ENCODE assay signal across 8 cellular contexts in the genomic region with DNA sequence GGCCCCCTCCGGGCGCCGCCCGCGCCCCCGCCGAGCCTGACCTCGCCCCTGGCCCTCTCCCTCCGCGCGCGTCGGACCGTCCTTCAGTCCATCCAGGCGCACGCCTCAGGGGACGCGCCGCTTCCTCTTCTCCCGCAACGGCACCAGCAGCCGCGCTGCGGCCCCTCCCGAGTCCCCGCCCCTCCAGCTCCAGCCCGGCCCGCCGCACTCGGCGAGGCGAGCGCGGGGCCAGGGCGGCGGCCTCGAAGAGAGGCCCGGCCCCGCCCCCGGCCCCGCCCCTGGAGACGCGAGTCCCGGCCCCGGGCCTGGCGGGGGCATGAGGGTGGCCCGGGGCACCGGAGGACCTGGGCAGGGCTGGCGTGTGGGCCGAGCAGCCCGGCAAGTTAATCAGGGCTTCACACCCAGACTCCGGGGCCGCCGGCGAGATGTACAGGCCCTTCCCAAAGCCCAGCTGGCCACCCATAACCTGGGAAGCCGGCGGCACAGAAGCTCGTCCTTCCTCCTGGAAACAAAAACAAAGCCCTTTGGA. TPM values are rescaled to one million over a fixed set of nuclear protein-coding genes. Genes with fewer than 3 reads are reported as not detected.
DNase-seq lines count a peak whose midpoint lies in the region; ATAC-seq, FAIRE-seq and TF ChIP-seq lines count a peak whose summit lies in the region.

Gene IGSF3 (minus strand): TSS at position 157 of the 529 bp plus-strand sequence. CDS start 1,407 bp downstream, outside the sequence.

- H3K9me3 ChIP-seq in ovary, result no peaks in the 10 kb centered on the region

- intact Hi-C loops in ovary (cut with DNase I), result no loop called here

- peak; percentile 52 for DNase-seq in GM12865 (ENCODE audit: low read depth)
- DNase-seq in HT-29 (ENCODE audit: low spot score), result peak; percentile 68
- DNase-seq in RPMI7951 (ENCODE audit: low read depth), result peak; percentile 86
- peak; percentile 83 for DNase-seq in activated effector memory CD4-positive, alpha-beta T cell treated with anti-CD3 and anti-CD28 coated beads, Interleukin-2, amount 50 U/mL, for 16 hours
- peak; percentile 86 for DNase-seq in glutamatergic neuron
- DNase-seq in ovary, result peak; percentile 25 to 53 (median 33)
- DNase-seq in urothelium cell line (ENCODE audit: low spot score), result peak; percentile 88

- TF ChIP-seq POLR2A in ovary (IDR thresholded peaks at IDR 0.05), result no peak

- peaks cover 9% of the 10 kb centered on the region for H3K9me3 Mint-ChIP-seq in glutamatergic neuron (ENCODE audit: unreplicated experiment)

- TF ChIP-seq EP300 in ovary (IDR thresholded peaks at IDR 0.05), result no peak

- H3K27ac ChIP-seq in ovary, result no peak within 1 kb of the TSS

- H3K4me3 ChIP-seq in GM12865 (ENCODE audit: low read depth, low read length) (peak within 1 kb of the TSS; percentile 57), ovary (peak within 1 kb of the TSS; percentile 52)

- H3K27me3 Mint-ChIP-seq in glutamatergic neuron (ENCODE audit: unreplicated experiment), result peaks cover 10% of the 10 kb centered on the region

- peaks cover 4% of the 10 kb centered on the region for H3K4me1 ChIP-seq in ovary (ENCODE audit: insufficient read depth)

- H3K27me3 ChIP-seq in ovary, result no peaks in the 10 kb centered on the region

- no peak for ATAC-seq in HG03457 (IDR thresholded peaks at IDR 0.05; ENCODE audit: unreplicated experiment)

- peaks cover 7% of the 10 kb centered on the region for H3K36me3 Mint-ChIP-seq in glutamatergic neuron (ENCODE audit: unreplicated experiment)

- H3K4me1 Mint-ChIP-seq in glutamatergic neuron (ENCODE audit: low read depth, unreplicated experiment), result peaks cover 42% of the 10 kb centered on the region

- peak within 1 kb of the TSS; percentile 90 for H3K4me3 Mint-ChIP-seq in glutamatergic neuron (ENCODE audit: unreplicated experiment)

- 1 to 2% (median 2%) methylated on average over 33 to 58 of the region's 58 CpGs for WGBS in ovary, 3 donors

- H3K27ac Mint-ChIP-seq in glutamatergic neuron (ENCODE audit: unreplicated experiment), result peak within 1 kb of the TSS; percentile 89

- no peaks in the 10 kb centered on the region for H3K36me3 ChIP-seq in ovary

- peak; percentile 9 for FAIRE-seq in urothelium cell line (lab: Jason Lieb, UNC)

- TF ChIP-seq CTCF in GM12865 (IDR thresholded peaks at IDR 0.05; ENCODE audit: insufficient read depth, low read depth, low read length, missing control alignments), result no peak
- no peak for TF ChIP-seq CTCF in glutamatergic neuron (IDR thresholded peaks at IDR 0.05; ENCODE audit: partially characterized antibody, unreplicated experiment)
- no peak for TF ChIP-seq CTCF in ovary (IDR thresholded peaks at IDR 0.05)

RNA-seq across cellular contexts. Expression of gene IGSF3, which starts in this region (rescaled TPM):
- total RNA-seq in HT-29 (2014; rRNA removed; shearing (Covaris generic)), result 27.2 and 31.0 TPM in 2 replicates
- 39.8 and 41.8 TPM in 2 replicates for total RNA-seq in RPMI7951 (2014; rRNA removed; shearing (Covaris generic))
- total RNA-seq in glutamatergic neuron (ENCODE audit: unreplicated experiment), result 110 TPM
- total RNA-seq in ovary, result 1 to 10 TPM in 4 of 7 donors, under 1 TPM in 3; 0.38 to 2.0 (median 1.0) TPM
- polyA plus RNA-seq in ovary, result 1 to 10 TPM in 1 of 2 donors, under 1 TPM in 1; 0.63 to 2.1 TPM

Comparison
In these comparisons a context has a peak if more than half of its experiments do, and no peak if none do; other contexts are left out.
1. DNase-seq: peak in every context shown above with its lines; median percentile 88 in urothelium cell line; 86 in RPMI7951; 86 in glutamatergic neuron; 83 in activated effector memory CD4-positive, alpha-beta T cell treated with anti-CD3 and anti-CD28 coated beads, Interleukin-2, amount 50 U/mL, for 16 hours; 68 in HT-29; 52 in GM12865; 33 in ovary.